1 cellular context compared by ENCODE assay signal in the genomic region with DNA sequence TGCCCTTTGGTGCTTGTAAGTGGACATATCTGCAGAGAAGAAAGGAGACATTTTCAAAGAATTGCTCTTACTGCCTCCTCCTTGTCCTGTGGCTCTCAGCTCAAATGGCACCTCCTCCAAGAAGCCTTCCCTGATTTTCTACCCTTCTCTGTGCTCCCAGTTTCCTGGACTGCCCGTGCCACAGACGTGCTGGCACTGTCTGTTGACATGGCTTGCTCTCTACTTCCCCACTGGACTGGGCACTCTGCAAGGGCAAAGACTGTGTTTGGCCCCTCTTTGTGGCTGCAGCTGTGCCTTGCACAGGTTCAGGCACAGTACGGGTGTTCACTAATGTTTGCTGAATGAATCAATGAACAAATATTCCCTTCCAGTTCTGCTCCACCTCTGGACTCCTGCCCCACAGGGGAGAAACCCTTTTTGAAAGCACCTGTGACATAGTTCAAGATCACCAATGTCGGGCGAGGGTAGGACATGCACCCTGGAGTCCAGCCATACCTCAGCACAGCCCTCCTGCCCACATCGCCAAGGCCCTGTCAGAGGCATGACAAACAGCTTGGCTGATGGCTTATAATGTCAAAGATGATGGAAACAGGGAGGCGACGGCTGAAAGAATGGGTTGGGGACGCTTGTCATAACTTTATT.
TF ChIP-seq lines count a peak whose summit lies in the region.

No MANE protein-coding gene starts in this region.

TF ChIP-seq in HepG2, 621 proteins besides CTCF, POLR2A, EP300 and RAD21 (continued from another document and continues in another):
- TF ChIP-seq ZFP41 (CRISPR knock-in tag; IDR thresholded peaks at IDR 0.05; ENCODE audit: borderline replicate concordance): 0 out of 2 replicates have a peak, but pooled peaks have one; percentile 61
- no peak for TF ChIP-seq ZNF468 (CRISPR knock-in tag; IDR thresholded peaks at IDR 0.05)
- TF ChIP-seq, protein P1, sequence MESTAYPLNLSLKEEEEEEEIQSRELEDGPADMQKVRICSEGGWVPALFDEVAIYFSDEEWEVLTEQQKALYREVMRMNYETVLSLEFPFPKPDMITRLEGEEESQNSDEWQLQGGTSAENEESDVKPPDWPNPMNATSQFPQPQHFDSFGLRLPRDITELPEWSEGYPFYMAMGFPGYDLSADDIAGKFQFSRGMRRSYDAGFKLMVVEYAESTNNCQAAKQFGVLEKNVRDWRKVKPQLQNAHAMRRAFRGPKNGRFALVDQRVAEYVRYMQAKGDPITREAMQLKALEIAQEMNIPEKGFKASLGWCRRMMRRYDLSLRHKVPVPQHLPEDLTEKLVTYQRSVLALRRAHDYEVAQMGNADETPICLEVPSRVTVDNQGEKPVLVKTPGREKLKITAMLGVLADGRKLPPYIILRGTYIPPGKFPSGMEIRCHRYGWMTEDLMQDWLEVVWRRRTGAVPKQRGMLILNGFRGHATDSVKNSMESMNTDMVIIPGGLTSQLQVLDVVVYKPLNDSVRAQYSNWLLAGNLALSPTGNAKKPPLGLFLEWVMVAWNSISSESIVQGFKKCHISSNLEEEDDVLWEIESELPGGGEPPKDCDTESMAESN (CRISPR knock-in tag; conservative IDR thresholded peaks at IDR 0.05): no peak
- peak; percentile 35; the same call in 1 of the 2 replicates for TF ChIP-seq RARA (CRISPR knock-in tag; IDR thresholded peaks at IDR 0.05)
- TF ChIP-seq TSC22D2 (CRISPR knock-in tag; IDR thresholded peaks at IDR 0.05; ENCODE audit: borderline replicate concordance): no peak
- no peak for TF ChIP-seq GZF1 (CRISPR knock-in tag; IDR thresholded peaks at IDR 0.05)
- 0 out of 2 replicates have a peak, but pooled peaks have one; percentile 13 for TF ChIP-seq BORCS8-MEF2B (CRISPR knock-in tag; IDR thresholded peaks at IDR 0.05)
- TF ChIP-seq, protein P2, sequence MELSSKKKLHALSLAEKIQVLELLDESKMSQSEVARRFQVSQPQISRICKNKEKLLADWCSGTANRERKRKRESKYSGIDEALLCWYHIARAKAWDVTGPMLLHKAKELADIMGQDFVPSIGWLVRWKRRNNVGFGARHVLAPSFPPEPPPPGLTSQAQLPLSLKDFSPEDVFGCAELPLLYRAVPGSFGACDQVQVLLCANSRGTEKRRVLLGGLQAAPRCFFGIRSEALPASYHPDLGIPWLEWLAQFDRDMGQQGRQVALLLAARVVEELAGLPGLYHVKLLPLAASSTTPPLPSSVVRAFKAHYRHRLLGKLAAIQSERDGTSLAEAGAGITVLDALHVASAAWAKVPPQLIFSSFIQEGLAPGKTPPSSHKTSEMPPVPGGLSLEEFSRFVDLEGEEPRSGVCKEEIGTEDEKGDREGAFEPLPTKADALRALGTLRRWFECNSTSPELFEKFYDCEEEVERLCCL (CRISPR knock-in tag; IDR thresholded peaks at IDR 0.05; ENCODE audit: borderline replicate concordance): no peak
- no peak for TF ChIP-seq IKZF1 (IDR thresholded peaks at IDR 0.05)
- no peak for TF ChIP-seq MEIS2 (CRISPR knock-in tag; IDR thresholded peaks at IDR 0.05)
- TF ChIP-seq, protein P3, sequence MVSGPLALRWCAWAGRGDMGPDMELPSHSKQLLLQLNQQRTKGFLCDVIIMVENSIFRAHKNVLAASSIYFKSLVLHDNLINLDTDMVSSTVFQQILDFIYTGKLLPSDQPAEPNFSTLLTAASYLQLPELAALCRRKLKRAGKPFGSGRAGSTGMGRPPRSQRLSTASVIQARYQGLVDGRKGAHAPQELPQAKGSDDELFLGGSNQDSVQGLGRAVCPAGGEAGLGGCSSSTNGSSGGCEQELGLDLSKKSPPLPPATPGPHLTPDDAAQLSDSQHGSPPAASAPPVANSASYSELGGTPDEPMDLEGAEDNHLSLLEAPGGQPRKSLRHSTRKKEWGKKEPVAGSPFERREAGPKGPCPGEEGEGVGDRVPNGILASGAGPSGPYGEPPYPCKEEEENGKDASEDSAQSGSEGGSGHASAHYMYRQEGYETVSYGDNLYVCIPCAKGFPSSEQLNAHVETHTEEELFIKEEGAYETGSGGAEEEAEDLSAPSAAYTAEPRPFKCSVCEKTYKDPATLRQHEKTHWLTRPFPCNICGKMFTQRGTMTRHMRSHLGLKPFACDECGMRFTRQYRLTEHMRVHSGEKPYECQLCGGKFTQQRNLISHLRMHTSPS (CRISPR knock-in tag; IDR thresholded peaks at IDR 0.05; ENCODE audit: low read depth): peak; percentile 97
- TF ChIP-seq, protein P4, sequence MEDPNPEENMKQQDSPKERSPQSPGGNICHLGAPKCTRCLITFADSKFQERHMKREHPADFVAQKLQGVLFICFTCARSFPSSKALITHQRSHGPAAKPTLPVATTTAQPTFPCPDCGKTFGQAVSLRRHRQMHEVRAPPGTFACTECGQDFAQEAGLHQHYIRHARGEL (CRISPR knock-in tag; IDR thresholded peaks at IDR 0.05): peak; percentile 77; the same call in 1 of the 2 replicates
- TF ChIP-seq MYC (CRISPR knock-in tag; IDR thresholded peaks at IDR 0.05; ENCODE audit: borderline replicate concordance): no peak
- TF ChIP-seq ZNF839 (CRISPR knock-in tag; IDR thresholded peaks at IDR 0.05; ENCODE audit: borderline replicate concordance): no peak
- TF ChIP-seq, protein P5, sequence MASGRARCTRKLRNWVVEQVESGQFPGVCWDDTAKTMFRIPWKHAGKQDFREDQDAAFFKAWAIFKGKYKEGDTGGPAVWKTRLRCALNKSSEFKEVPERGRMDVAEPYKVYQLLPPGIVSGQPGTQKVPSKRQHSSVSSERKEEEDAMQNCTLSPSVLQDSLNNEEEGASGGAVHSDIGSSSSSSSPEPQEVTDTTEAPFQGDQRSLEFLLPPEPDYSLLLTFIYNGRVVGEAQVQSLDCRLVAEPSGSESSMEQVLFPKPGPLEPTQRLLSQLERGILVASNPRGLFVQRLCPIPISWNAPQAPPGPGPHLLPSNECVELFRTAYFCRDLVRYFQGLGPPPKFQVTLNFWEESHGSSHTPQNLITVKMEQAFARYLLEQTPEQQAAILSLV (CRISPR knock-in tag; IDR thresholded peaks at IDR 0.05; ENCODE audit: borderline replicate concordance): 0 out of 2 replicates have a peak, but pooled peaks have one; percentile 47
- TF ChIP-seq DMAP1 (CRISPR knock-in tag; IDR thresholded peaks at IDR 0.05): no peak
- peak; percentile 65; the same call in 1 of the 2 replicates for TF ChIP-seq PHF21A (CRISPR knock-in tag; IDR thresholded peaks at IDR 0.05)
- no peak for TF ChIP-seq MIER2 (CRISPR knock-in tag; IDR thresholded peaks at IDR 0.05)
- no peak for TF ChIP-seq ETV5 (CRISPR knock-in tag; IDR thresholded peaks at IDR 0.05; ENCODE audit: borderline replicate concordance)
- no peak for TF ChIP-seq SETDB1 (CRISPR knock-in tag; IDR thresholded peaks at IDR 0.05; ENCODE audit: borderline replicate concordance)
- TF ChIP-seq ZNF841 (CRISPR knock-in tag; IDR thresholded peaks at IDR 0.05; ENCODE audit: borderline replicate concordance): no peak
- TF ChIP-seq ZNF75D (CRISPR knock-in tag; IDR thresholded peaks at IDR 0.05; ENCODE audit: borderline replicate concordance): no peak
- TF ChIP-seq ZSCAN30 (CRISPR knock-in tag; IDR thresholded peaks at IDR 0.05): no peak
- TF ChIP-seq ZMYM4 (CRISPR knock-in tag; IDR thresholded peaks at IDR 0.05): peak; percentile 49; the same call in 1 of the 2 replicates
- TF ChIP-seq, protein P6, sequence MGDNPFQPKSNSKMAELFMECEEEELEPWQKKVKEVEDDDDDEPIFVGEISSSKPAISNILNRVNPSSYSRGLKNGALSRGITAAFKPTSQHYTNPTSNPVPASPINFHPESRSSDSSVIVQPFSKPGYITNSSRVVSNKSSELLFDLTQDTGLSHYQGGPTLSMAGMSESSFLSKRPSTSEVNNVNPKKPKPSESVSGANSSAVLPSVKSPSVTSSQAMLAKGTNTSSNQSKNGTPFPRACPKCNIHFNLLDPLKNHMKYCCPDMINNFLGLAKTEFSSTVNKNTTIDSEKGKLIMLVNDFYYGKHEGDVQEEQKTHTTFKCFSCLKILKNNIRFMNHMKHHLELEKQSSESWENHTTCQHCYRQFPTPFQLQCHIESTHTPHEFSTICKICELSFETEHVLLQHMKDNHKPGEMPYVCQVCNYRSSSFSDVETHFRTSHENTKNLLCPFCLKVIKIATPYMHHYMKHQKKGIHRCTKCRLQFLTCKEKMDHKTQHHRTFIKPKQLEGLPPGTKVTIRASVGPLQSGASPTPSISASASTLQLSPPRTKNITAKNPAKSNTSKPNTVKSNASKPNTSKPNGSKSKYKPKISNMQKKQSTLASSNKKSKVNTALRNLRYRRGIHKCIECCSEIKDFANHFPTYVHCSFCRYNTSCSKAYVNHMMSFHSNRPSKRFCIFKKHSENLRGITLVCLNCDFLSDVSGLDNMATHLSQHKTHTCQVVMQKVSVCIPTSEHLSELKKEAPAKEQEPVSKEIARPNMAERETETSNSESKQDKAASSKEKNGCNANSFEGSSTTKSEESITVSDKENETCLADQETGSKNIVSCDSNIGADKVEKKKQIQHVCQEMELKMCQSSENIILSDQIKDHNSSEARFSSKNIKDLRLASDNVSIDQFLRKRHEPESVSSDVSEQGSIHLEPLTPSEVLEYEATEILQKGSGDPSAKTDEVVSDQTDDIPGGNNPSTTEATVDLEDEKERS (CRISPR knock-in tag; IDR thresholded peaks at IDR 0.05): peak; percentile 81; the same call in 1 of the 2 replicates
- no peak for TF ChIP-seq ZFP37 (CRISPR knock-in tag; IDR thresholded peaks at IDR 0.05; ENCODE audit: borderline replicate concordance)
- TF ChIP-seq MZF1 (CRISPR knock-in tag; IDR thresholded peaks at IDR 0.05; ENCODE audit: borderline replicate concordance): no peak
- TF ChIP-seq, protein P7, sequence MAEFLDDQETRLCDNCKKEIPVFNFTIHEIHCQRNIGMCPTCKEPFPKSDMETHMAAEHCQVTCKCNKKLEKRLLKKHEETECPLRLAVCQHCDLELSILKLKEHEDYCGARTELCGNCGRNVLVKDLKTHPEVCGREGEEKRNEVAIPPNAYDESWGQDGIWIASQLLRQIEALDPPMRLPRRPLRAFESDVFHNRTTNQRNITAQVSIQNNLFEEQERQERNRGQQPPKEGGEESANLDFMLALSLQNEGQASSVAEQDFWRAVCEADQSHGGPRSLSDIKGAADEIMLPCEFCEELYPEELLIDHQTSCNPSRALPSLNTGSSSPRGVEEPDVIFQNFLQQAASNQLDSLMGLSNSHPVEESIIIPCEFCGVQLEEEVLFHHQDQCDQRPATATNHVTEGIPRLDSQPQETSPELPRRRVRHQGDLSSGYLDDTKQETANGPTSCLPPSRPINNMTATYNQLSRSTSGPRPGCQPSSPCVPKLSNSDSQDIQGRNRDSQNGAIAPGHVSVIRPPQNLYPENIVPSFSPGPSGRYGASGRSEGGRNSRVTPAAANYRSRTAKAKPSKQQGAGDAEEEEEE (CRISPR knock-in tag; IDR thresholded peaks at IDR 0.05; ENCODE audit: borderline replicate concordance): no peak
- TF ChIP-seq, protein P8, sequence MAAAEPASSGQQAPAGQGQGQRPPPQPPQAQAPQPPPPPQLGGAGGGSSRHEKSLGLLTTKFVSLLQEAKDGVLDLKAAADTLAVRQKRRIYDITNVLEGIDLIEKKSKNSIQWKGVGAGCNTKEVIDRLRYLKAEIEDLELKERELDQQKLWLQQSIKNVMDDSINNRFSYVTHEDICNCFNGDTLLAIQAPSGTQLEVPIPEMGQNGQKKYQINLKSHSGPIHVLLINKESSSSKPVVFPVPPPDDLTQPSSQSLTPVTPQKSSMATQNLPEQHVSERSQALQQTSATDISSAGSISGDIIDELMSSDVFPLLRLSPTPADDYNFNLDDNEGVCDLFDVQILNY (CRISPR knock-in tag; conservative IDR thresholded peaks at IDR 0.05): no peak
- no peak for TF ChIP-seq CEBPB (IDR thresholded peaks at IDR 0.05; ENCODE audit: borderline replicate concordance, low read depth, low read length)
- peak; percentile 59; the same call in 1 of the 2 replicates for TF ChIP-seq RXRA (CRISPR knock-in tag; IDR thresholded peaks at IDR 0.05)
- TF ChIP-seq, protein P9, sequence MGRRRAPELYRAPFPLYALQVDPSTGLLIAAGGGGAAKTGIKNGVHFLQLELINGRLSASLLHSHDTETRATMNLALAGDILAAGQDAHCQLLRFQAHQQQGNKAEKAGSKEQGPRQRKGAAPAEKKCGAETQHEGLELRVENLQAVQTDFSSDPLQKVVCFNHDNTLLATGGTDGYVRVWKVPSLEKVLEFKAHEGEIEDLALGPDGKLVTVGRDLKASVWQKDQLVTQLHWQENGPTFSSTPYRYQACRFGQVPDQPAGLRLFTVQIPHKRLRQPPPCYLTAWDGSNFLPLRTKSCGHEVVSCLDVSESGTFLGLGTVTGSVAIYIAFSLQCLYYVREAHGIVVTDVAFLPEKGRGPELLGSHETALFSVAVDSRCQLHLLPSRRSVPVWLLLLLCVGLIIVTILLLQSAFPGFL (CRISPR knock-in tag; IDR thresholded peaks at IDR 0.05): no peak
- TF ChIP-seq, protein P10, sequence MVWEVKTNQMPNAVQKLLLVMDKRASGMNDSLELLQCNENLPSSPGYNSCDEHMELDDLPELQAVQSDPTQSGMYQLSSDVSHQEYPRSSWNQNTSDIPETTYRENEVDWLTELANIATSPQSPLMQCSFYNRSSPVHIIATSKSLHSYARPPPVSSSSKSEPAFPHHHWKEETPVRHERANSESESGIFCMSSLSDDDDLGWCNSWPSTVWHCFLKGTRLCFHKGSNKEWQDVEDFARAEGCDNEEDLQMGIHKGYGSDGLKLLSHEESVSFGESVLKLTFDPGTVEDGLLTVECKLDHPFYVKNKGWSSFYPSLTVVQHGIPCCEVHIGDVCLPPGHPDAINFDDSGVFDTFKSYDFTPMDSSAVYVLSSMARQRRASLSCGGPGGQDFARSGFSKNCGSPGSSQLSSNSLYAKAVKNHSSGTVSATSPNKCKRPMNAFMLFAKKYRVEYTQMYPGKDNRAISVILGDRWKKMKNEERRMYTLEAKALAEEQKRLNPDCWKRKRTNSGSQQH (CRISPR knock-in tag; IDR thresholded peaks at IDR 0.05; ENCODE audit: low read depth): 0 out of 2 replicates have a peak, but pooled peaks have one; percentile 26
- no peak for TF ChIP-seq ZNF234 (CRISPR knock-in tag; conservative IDR thresholded peaks at IDR 0.05)
- TF ChIP-seq, protein P11, sequence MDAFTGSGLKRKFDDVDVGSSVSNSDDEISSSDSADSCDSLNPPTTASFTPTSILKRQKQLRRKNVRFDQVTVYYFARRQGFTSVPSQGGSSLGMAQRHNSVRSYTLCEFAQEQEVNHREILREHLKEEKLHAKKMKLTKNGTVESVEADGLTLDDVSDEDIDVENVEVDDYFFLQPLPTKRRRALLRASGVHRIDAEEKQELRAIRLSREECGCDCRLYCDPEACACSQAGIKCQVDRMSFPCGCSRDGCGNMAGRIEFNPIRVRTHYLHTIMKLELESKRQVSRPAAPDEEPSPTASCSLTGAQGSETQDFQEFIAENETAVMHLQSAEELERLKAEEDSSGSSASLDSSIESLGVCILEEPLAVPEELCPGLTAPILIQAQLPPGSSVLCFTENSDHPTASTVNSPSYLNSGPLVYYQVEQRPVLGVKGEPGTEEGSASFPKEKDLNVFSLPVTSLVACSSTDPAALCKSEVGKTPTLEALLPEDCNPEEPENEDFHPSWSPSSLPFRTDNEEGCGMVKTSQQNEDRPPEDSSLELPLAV (CRISPR knock-in tag; conservative IDR thresholded peaks at IDR 0.05; ENCODE audit: low read depth): no peak
- TF ChIP-seq, protein P12, sequence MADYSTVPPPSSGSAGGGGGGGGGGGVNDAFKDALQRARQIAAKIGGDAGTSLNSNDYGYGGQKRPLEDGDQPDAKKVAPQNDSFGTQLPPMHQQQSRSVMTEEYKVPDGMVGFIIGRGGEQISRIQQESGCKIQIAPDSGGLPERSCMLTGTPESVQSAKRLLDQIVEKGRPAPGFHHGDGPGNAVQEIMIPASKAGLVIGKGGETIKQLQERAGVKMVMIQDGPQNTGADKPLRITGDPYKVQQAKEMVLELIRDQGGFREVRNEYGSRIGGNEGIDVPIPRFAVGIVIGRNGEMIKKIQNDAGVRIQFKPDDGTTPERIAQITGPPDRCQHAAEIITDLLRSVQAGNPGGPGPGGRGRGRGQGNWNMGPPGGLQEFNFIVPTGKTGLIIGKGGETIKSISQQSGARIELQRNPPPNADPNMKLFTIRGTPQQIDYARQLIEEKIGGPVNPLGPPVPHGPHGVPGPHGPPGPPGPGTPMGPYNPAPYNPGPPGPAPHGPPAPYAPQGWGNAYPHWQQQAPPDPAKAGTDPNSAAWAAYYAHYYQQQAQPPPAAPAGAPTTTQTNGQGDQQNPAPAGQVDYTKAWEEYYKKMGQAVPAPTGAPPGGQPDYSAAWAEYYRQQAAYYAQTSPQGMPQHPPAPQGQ (CRISPR knock-in tag; IDR thresholded peaks at IDR 0.05; ENCODE audit: borderline replicate concordance): no peak
- TF ChIP-seq ZNF83 (CRISPR knock-in tag; IDR thresholded peaks at IDR 0.05; ENCODE audit: borderline replicate concordance): no peak; the same call in 1 of the 2 replicates
